8 cellular contexts compared by ENCODE assay signal in genomic region chr6:20403766-20404640, GRCh38. TPM values are rescaled to one million over a fixed set of nuclear protein-coding genes. Genes with fewer than 3 reads are reported as not detected.
DNase-seq lines count a peak whose midpoint lies in the region; ATAC-seq and TF ChIP-seq lines count a peak whose summit lies in the region.

No MANE protein-coding gene starts in this region.

- intact Hi-C loops in activated CD4-positive, alpha-beta T cell treated with anti-CD3 and anti-CD28 coated beads, Interleukin-2, amount 10 ng/mL, durations not matched to agents 24 days and 14 days (cut with micrococcal nuclease) = loop anchor here (1.0 to 5.0 kb wide), 5 partner anchors 38 to 1183 kb away; no protein-coding TSS in a partner anchor

- H3K4me3 ChIP-seq in mesodermal cell (ENCODE audit: extremely low read depth, insufficient read depth, low read length, poor library complexity, severe bottlenecking) = peak overlapping the region; percentile 88

- peaks cover 28% of the 10 kb centered on the region for H3K36me3 ChIP-seq in mesodermal cell (ENCODE audit: control insufficient read depth, insufficient read depth, low read length)

- H3K4me1 ChIP-seq in mesodermal cell (ENCODE audit: control insufficient read depth, insufficient read depth, low read length, poor library complexity, severe bottlenecking) = peaks cover 13% of the 10 kb centered on the region

- H3K27ac ChIP-seq in mesodermal cell (ENCODE audit: low read depth, low read length, severe bottlenecking) = peak overlapping the region; percentile 99

- no peak for TF ChIP-seq CTCF in HFFc6 (IDR thresholded peaks at IDR 0.05)

- H3K9me3 Mint-ChIP-seq in HFFc6 = no peaks in the 10 kb centered on the region
- H3K9me3 Mint-ChIP-seq in activated CD4-positive, alpha-beta T cell treated with anti-CD3 and anti-CD28 coated beads, Interleukin-2, amount 10 ng/mL, durations not matched to agents 24 days and 14 days = no peaks in the 10 kb centered on the region

- DNase-seq in COR-L47 (lab: John Stamatoyannopoulos, UW) = peak; percentile 6
- DNase-seq in HFFc6 = peak; percentile 27
- DNase-seq in NCI-H2171 treated with DMSO at 0.1 percent for 48 hours (lab: John Stamatoyannopoulos, UW) = peak; percentile 52
- peak; percentile 91 for DNase-seq in activated CD4-positive, alpha-beta T cell treated with anti-CD3 and anti-CD28 coated beads, Interleukin-2, amount 10 ng/mL, durations not matched to agents 24 days and 14 days
- DNase-seq in dedifferentiated amniotic fluid mesenchymal stem cell (ENCODE audit: extremely low spot score) = peak; percentile 30
- DNase-seq in stimulated activated CD8-positive, alpha-beta memory T cell treated with anti-CD3 and anti-CD28 coated beads, Interleukin-4, amount 100 ng/mL, for 48 hours = peak; percentile 84
- no peak for DNase-seq in left lobe of liver (ENCODE audit: low spot score)

- 0 to 3% methylated on average over 7 to 25 of the region's 38 CpGs for WGBS in mesodermal cell (ENCODE audit: insufficient coverage in 2 of 2), 2 experiments

- H3K4me3 Mint-ChIP-seq in HFFc6 = peak overlapping the region; percentile 97
- peak overlapping the region; percentile 94 for H3K4me3 Mint-ChIP-seq in activated CD4-positive, alpha-beta T cell treated with anti-CD3 and anti-CD28 coated beads, Interleukin-2, amount 10 ng/mL, durations not matched to agents 24 days and 14 days

- H3K9me3 ChIP-seq in mesodermal cell (ENCODE audit: control insufficient read depth, low read length) = no peaks in the 10 kb centered on the region

- no peaks in the 10 kb centered on the region; the same call in 1 of the 2 replicates for H3K27me3 Mint-ChIP-seq in HFFc6 (ENCODE audit: insufficient read depth)
- no peaks in the 10 kb centered on the region for H3K27me3 Mint-ChIP-seq in activated CD4-positive, alpha-beta T cell treated with anti-CD3 and anti-CD28 coated beads, Interleukin-2, amount 10 ng/mL, durations not matched to agents 24 days and 14 days

- ATAC-seq in left lobe of liver = no peak

- H3K4me1 Mint-ChIP-seq in HFFc6 (ENCODE audit: low read depth) = peaks cover 36% of the 10 kb centered on the region
- H3K4me1 Mint-ChIP-seq in activated CD4-positive, alpha-beta T cell treated with anti-CD3 and anti-CD28 coated beads, Interleukin-2, amount 10 ng/mL, durations not matched to agents 24 days and 14 days = peaks cover 45% of the 10 kb centered on the region

- peak overlapping the region; percentile 91 for H3K27ac Mint-ChIP-seq in HFFc6
- H3K27ac Mint-ChIP-seq in activated CD4-positive, alpha-beta T cell treated with anti-CD3 and anti-CD28 coated beads, Interleukin-2, amount 10 ng/mL, durations not matched to agents 24 days and 14 days = peak overlapping the region; percentile 99

- peaks cover 15% of the 10 kb centered on the region for H3K36me3 Mint-ChIP-seq in HFFc6 (ENCODE audit: low read depth)
- H3K36me3 Mint-ChIP-seq in activated CD4-positive, alpha-beta T cell treated with anti-CD3 and anti-CD28 coated beads, Interleukin-2, amount 10 ng/mL, durations not matched to agents 24 days and 14 days (ENCODE audit: low read depth) = peaks cover 29% of the 10 kb centered on the region

RNA-seq across cellular contexts. Expression of gene E2F3, which starts 2.3 kb away (rescaled TPM):
- total RNA-seq in HFFc6 (2021; fragmentation: NEBNext Ultra II Directional; extraction: Animal tissue kit (Norgen Biotek cat#: 25700)) = 10 to 100 TPM; 16.3 to 18.5 (median 17.3) TPM
- total RNA-seq in activated CD4-positive, alpha-beta T cell treated with anti-CD3 and anti-CD28 coated beads, Interleukin-2, amount 10 ng/mL, durations not matched to agents 24 days and 14 days = 27.1 and 28.0 TPM in 2 replicates
- 16.8 TPM for polyA plus RNA-seq in mesodermal cell (2013, experiment 1 of 2)
- 16.4 TPM for polyA plus RNA-seq in mesodermal cell (2013, experiment 2 of 2)
- total RNA-seq in left lobe of liver = 1.4 TPM
